In genomic region chr16:78416400-78416799, GRCh38 we compare ENCODE assay signal across 30 cellular contexts.
"Had no signal": no experiment of that assay in that cellular context is flagged by ENCODE, and none has a peak within 500 bp of the region (broad histone marks: within the 10 kb centered on the region; RNA-seq: fewer than 3 reads in every experiment).

No MANE protein-coding gene starts in this region.

- H3K27me3 Mint-ChIP-seq: activated CD4-positive, alpha-beta memory T cell treated with anti-CD3 and anti-CD28 coated beads, Interleukin-2, amount 10 ng/mL, durations not matched to agents 7 days and 5 days; activated CD4-positive, alpha-beta T cell treated with anti-CD3 and anti-CD28 coated beads for 36 hours; activated CD4-positive, alpha-beta T cell treated with anti-CD3 and anti-CD28 coated beads, Interleukin-2, amount 10 ng/mL, durations not matched to agents 24 days and 14 days; activated naive CD8-positive, alpha-beta T cell; activated T-cell treated with anti-CD3 and anti-CD28 coated beads, Interleukin-2, amount 50 U/mL, for 24 hours; effector memory CD8-positive, alpha-beta T cell; T-helper 17 cell had no signal

- H3K4me3 Mint-ChIP-seq: activated CD4-positive, alpha-beta memory T cell treated with anti-CD3 and anti-CD28 coated beads, Interleukin-2, amount 10 ng/mL, durations not matched to agents 7 days and 5 days; activated CD4-positive, alpha-beta T cell treated with anti-CD3 and anti-CD28 coated beads for 36 hours; activated CD4-positive, alpha-beta T cell treated with anti-CD3 and anti-CD28 coated beads, Interleukin-2, amount 10 ng/mL, durations not matched to agents 24 days and 14 days; activated naive CD8-positive, alpha-beta T cell; activated T-cell treated with anti-CD3 and anti-CD28 coated beads, Interleukin-2, amount 50 U/mL, for 24 hours; activated T-cell treated with anti-CD3 and anti-CD28 coated beads, Interleukin-2, amount 50 U/mL, for 72 hours; effector memory CD8-positive, alpha-beta T cell; T-helper 17 cell; T-helper 2 cell treated with Interferon-gamma antibody and Interleukin-4, amounts not matched to agents 5 μg/mL and 100 μg/mL, for 36 hours had no signal

- H3K9me3 ChIP-seq: body of pancreas had no signal

- H3K27ac ChIP-seq: body of pancreas, esophagus squamous epithelium, gastroesophageal sphincter, heart right ventricle had no signal

- H3K27ac Mint-ChIP-seq: activated CD4-positive, alpha-beta memory T cell treated with anti-CD3 and anti-CD28 coated beads, Interleukin-2, amount 10 ng/mL, durations not matched to agents 7 days and 5 days; activated CD4-positive, alpha-beta T cell treated with anti-CD3 and anti-CD28 coated beads for 36 hours; activated CD4-positive, alpha-beta T cell treated with anti-CD3 and anti-CD28 coated beads, Interleukin-2, amount 10 ng/mL, durations not matched to agents 24 days and 14 days; activated naive CD8-positive, alpha-beta T cell; activated T-cell treated with anti-CD3 and anti-CD28 coated beads, Interleukin-2, amount 50 U/mL, for 24 hours; activated T-cell treated with anti-CD3 and anti-CD28 coated beads, Interleukin-2, amount 50 U/mL, for 72 hours; effector memory CD8-positive, alpha-beta T cell; T-helper 17 cell; T-helper 2 cell treated with Interferon-gamma antibody and Interleukin-4, amounts not matched to agents 5 μg/mL and 100 μg/mL, for 36 hours had no signal

- H3K4me3 ChIP-seq: body of pancreas, esophagus squamous epithelium, gastroesophageal sphincter, heart right ventricle had no signal

- H3K4me1 Mint-ChIP-seq: activated CD4-positive, alpha-beta memory T cell treated with anti-CD3 and anti-CD28 coated beads, Interleukin-2, amount 10 ng/mL, durations not matched to agents 7 days and 5 days; activated CD4-positive, alpha-beta T cell treated with anti-CD3 and anti-CD28 coated beads for 36 hours; activated CD4-positive, alpha-beta T cell treated with anti-CD3 and anti-CD28 coated beads, Interleukin-2, amount 10 ng/mL, durations not matched to agents 24 days and 14 days; T-helper 17 cell had no signal

- DNase-seq: activated CD4-positive, alpha-beta memory T cell treated with anti-CD3 and anti-CD28 coated beads, Interleukin-2, amount 10 ng/mL, durations not matched to agents 7 days and 5 days; activated CD4-positive, alpha-beta T cell treated with anti-CD3 and anti-CD28 coated beads for 36 hours; activated CD4-positive, alpha-beta T cell treated with anti-CD3 and anti-CD28 coated beads, Interleukin-2, amount 10 ng/mL, durations not matched to agents 24 days and 14 days; activated CD4-positive, CD25-positive, alpha-beta regulatory T cell; activated CD4-positive, CD25-positive, alpha-beta regulatory T cell treated with anti-CD3 and anti-CD28 coated beads, Interleukin-2, amount 50 U/mL, for 72 hours; activated CD8-positive, alpha-beta memory T cell treated with anti-CD3 and anti-CD28 coated beads, Interleukin-2, amount 50 U/mL, for 48 hours; activated gamma-delta T cell; activated naive CD4-positive, alpha-beta T cell; activated naive CD4-positive, alpha-beta T cell treated with anti-CD3 and anti-CD28 coated beads, Interleukin-2, amount 50 U/mL, for 16 hours; activated T-cell treated with anti-CD3 and anti-CD28 coated beads for 4 hours; activated T-cell treated with anti-CD3 and anti-CD28 coated beads, Interleukin-2, amount 50 U/mL, for 24 hours; activated T-cell treated with anti-CD3 and anti-CD28 coated beads, Interleukin-2, amount 50 U/mL, for 72 hours; amniotic stem cell; aorta; body of pancreas; caudate nucleus; cortex of kidney; dermis blood vessel endothelial cell; effector CD4-positive, alpha-beta T cell; effector memory CD8-positive, alpha-beta T cell; erythroblast; esophagus squamous epithelium; foreskin melanocyte; heart right ventricle; T-helper 1 cell; T-helper 17 cell; T1000 had no signal

- ATAC-seq: activated CD4-positive, alpha-beta T cell treated with anti-CD3 and anti-CD28 coated beads for 36 hours; activated T-cell treated with anti-CD3 and anti-CD28 coated beads, Interleukin-2, amount 50 U/mL, for 72 hours; body of pancreas; effector memory CD8-positive, alpha-beta T cell; gastroesophageal sphincter; heart right ventricle; T-helper 17 cell had no signal

- H3K27me3 ChIP-seq: body of pancreas, esophagus squamous epithelium, gastroesophageal sphincter, heart right ventricle had no signal

- H3K4me1 ChIP-seq: body of pancreas, esophagus squamous epithelium, gastroesophageal sphincter, heart right ventricle had no signal

- H3K36me3 ChIP-seq: esophagus squamous epithelium, gastroesophageal sphincter, heart right ventricle had no signal
